ENCODE assay signal across 21 cellular contexts in genomic region chr5:149304195-149305072, GRCh38. TPM values are rescaled to one million over a fixed set of nuclear protein-coding genes. Genes with fewer than 3 reads are reported as not detected.
DNase-seq lines count a peak whose midpoint lies in the region; ATAC-seq and TF ChIP-seq lines count a peak whose summit lies in the region.
"Had no signal": no experiment of that assay in that cellular context is flagged by ENCODE, and none has a peak within 500 bp of the region (broad histone marks: within the 10 kb centered on the region; RNA-seq: fewer than 3 reads in every experiment).

No MANE protein-coding gene starts in this region.

- peak overlapping the region in 6 of 8 donors; percentile 22 to 68 (median 41) for H3K27ac ChIP-seq in spleen
- H3K27ac ChIP-seq: 22Rv1 had no signal

- no peaks in the 10 kb centered on the region for H3K9me3 ChIP-seq in spleen
- H3K9me3 ChIP-seq: Peyer's patch had no signal

- TF ChIP-seq POLR2A in spleen (IDR thresholded peaks at IDR 0.05) = no peak

- DNase-seq in activated naive CD8-positive, alpha-beta T cell treated with anti-CD3 and anti-CD28 coated beads, Interleukin-2, amount 50 U/mL, for 24 hours = no peak
- DNase-seq in activated naive CD8-positive, alpha-beta T cell treated with anti-CD3 and anti-CD28 coated beads for 36 hours = no peak
- DNase-seq in endothelial cell (ENCODE audit: low spot score) = no peak
- DNase-seq in left lobe of liver (ENCODE audit: low spot score) = no peak
- no peak for DNase-seq in spleen
- DNase-seq in LoVo (ENCODE audit: low spot score) = no peak
- DNase-seq in osteocyte (ENCODE audit: extremely low spot score, unreplicated experiment) = no peak
- no peak for DNase-seq in kidney glomerular epithelial cell (lab: John Stamatoyannopoulos, UW)
- DNase-seq: AML-193; HCEC 1CT; Kasumi-1; MM.1S; NCI-H1092; NCI-H1436 treated with DMSO at 0.1 percent for 48 hours; NCI-H2081; NCI-H748 treated with DMSO at 0.1 percent for 48 hours; NK-92 treated with Interleukin-12 subunit alpha and Interleukin-12 subunit beta, amount 100 ng/mL, for 24 hours; Peyer's patch; SHP77 had no signal

- H3K4me3 Mint-ChIP-seq in activated naive CD8-positive, alpha-beta T cell treated with anti-CD3 and anti-CD28 coated beads, Interleukin-2, amount 50 U/mL, for 24 hours = no peak overlapping the region
- H3K4me3 Mint-ChIP-seq in activated naive CD8-positive, alpha-beta T cell treated with anti-CD3 and anti-CD28 coated beads for 36 hours = no peak overlapping the region
- H3K4me3 Mint-ChIP-seq in endothelial cell (ENCODE audit: unreplicated experiment) = no peak overlapping the region
- no peak overlapping the region for H3K4me3 Mint-ChIP-seq in osteocyte (ENCODE audit: unreplicated experiment)
- H3K4me3 Mint-ChIP-seq: IgD-negative memory B cell had no signal

- H3K4me1 Mint-ChIP-seq in activated naive CD8-positive, alpha-beta T cell treated with anti-CD3 and anti-CD28 coated beads, Interleukin-2, amount 50 U/mL, for 24 hours = no peaks in the 10 kb centered on the region
- no peaks in the 10 kb centered on the region for H3K4me1 Mint-ChIP-seq in activated naive CD8-positive, alpha-beta T cell treated with anti-CD3 and anti-CD28 coated beads for 36 hours
- H3K4me1 Mint-ChIP-seq in endothelial cell (ENCODE audit: unreplicated experiment) (peaks cover 64% of the 10 kb centered on the region), osteocyte (ENCODE audit: unreplicated experiment) (no peaks in the 10 kb centered on the region)

- whole genome bisulfite sequencing in spleen, 5 donors = 59 to 75% (median 64%) methylated on average over 10 to 11 of the region's 11 CpGs

- peaks cover under 1 to 42% (median 8%) of the 10 kb centered on the region in 6 donors for H3K4me1 ChIP-seq in spleen

- peaks cover 0 to 11% (median 0%) of the 10 kb centered on the region in 7 donors for H3K27me3 ChIP-seq in spleen (replicated peaks in 1 of 7)
- H3K27me3 ChIP-seq: Peyer's patch had no signal

- no peak overlapping the region for H3K27ac Mint-ChIP-seq in activated naive CD8-positive, alpha-beta T cell treated with anti-CD3 and anti-CD28 coated beads, Interleukin-2, amount 50 U/mL, for 24 hours
- no peak overlapping the region for H3K27ac Mint-ChIP-seq in activated naive CD8-positive, alpha-beta T cell treated with anti-CD3 and anti-CD28 coated beads for 36 hours
- H3K27ac Mint-ChIP-seq in endothelial cell (ENCODE audit: unreplicated experiment) (peak overlapping the region; percentile 61), osteocyte (ENCODE audit: unreplicated experiment) (no peak overlapping the region)
- H3K27ac Mint-ChIP-seq: IgD-negative memory B cell had no signal

- H3K36me3 ChIP-seq in spleen = no peaks in the 10 kb centered on the region
- H3K36me3 ChIP-seq: Peyer's patch had no signal

- TF ChIP-seq CTCF in endothelial cell (IDR thresholded peaks at IDR 0.05; ENCODE audit: unreplicated experiment) (no peak), spleen (IDR thresholded peaks at IDR 0.05 in 8 of 11, conservative IDR thresholded peaks at IDR 0.05 in 3 of 11) (no peak), osteocyte (IDR thresholded peaks at IDR 0.05) (no peak)

- intact Hi-C loops in spleen (cut with DNase I; ENCODE audit: low total_unique reads) = no loop called here

- peaks cover 2% of the 10 kb centered on the region for H3K27me3 Mint-ChIP-seq in activated naive CD8-positive, alpha-beta T cell treated with anti-CD3 and anti-CD28 coated beads, Interleukin-2, amount 50 U/mL, for 24 hours
- no peaks in the 10 kb centered on the region for H3K27me3 Mint-ChIP-seq in activated naive CD8-positive, alpha-beta T cell treated with anti-CD3 and anti-CD28 coated beads for 36 hours
- peaks cover 15% of the 10 kb centered on the region for H3K27me3 Mint-ChIP-seq in endothelial cell (ENCODE audit: unreplicated experiment)
- no peaks in the 10 kb centered on the region for H3K27me3 Mint-ChIP-seq in osteocyte (ENCODE audit: unreplicated experiment)

- H3K36me3 Mint-ChIP-seq in activated naive CD8-positive, alpha-beta T cell treated with anti-CD3 and anti-CD28 coated beads, Interleukin-2, amount 50 U/mL, for 24 hours (ENCODE audit: low read depth) = no peaks in the 10 kb centered on the region
- H3K36me3 Mint-ChIP-seq in activated naive CD8-positive, alpha-beta T cell treated with anti-CD3 and anti-CD28 coated beads for 36 hours = no peaks in the 10 kb centered on the region
- H3K36me3 Mint-ChIP-seq in endothelial cell (ENCODE audit: low read depth, unreplicated experiment) (peaks cover 61% of the 10 kb centered on the region), osteocyte (ENCODE audit: unreplicated experiment) (no peaks in the 10 kb centered on the region)
- H3K36me3 Mint-ChIP-seq: IgD-negative memory B cell had no signal

- ATAC-seq in activated naive CD8-positive, alpha-beta T cell treated with anti-CD3 and anti-CD28 coated beads, Interleukin-2, amount 50 U/mL, for 24 hours = peak; percentile 8
- ATAC-seq in left lobe of liver = peak; percentile 12

- no peak overlapping the region for H3K4me3 ChIP-seq in spleen
- H3K4me3 ChIP-seq: Peyer's patch had no signal

- no peaks in the 10 kb centered on the region for H3K9me3 Mint-ChIP-seq in activated naive CD8-positive, alpha-beta T cell treated with anti-CD3 and anti-CD28 coated beads, Interleukin-2, amount 50 U/mL, for 24 hours
- H3K9me3 Mint-ChIP-seq in activated naive CD8-positive, alpha-beta T cell treated with anti-CD3 and anti-CD28 coated beads for 36 hours = no peaks in the 10 kb centered on the region
- no peaks in the 10 kb centered on the region for H3K9me3 Mint-ChIP-seq in endothelial cell (ENCODE audit: unreplicated experiment)
- H3K9me3 Mint-ChIP-seq in osteocyte (ENCODE audit: unreplicated experiment) = no peaks in the 10 kb centered on the region
- H3K9me3 Mint-ChIP-seq: IgD-negative memory B cell had no signal

RNA-seq across cellular contexts. Expression of gene AFAP1L1, which starts 32.8 kb away (rescaled TPM):
- total RNA-seq in activated naive CD8-positive, alpha-beta T cell treated with anti-CD3 and anti-CD28 coated beads for 36 hours = under 1 TPM; 0.66 to 0.94 TPM
- total RNA-seq in endothelial cell (ENCODE audit: unreplicated experiment) (393 TPM), left lobe of liver (2.6 TPM), spleen (10 to 100 TPM in 6 of 7 donors, 1 to 10 TPM in 1; 9.0 to 21.8 (median 15.4) TPM), osteocyte (2.2 and 2.3 TPM in 2 replicates)
- polyA plus RNA-seq in spleen = 1 to 10 TPM; 1.7 to 6.0 (median 4.8) TPM
- polyA plus RNA-seq: IgD-negative memory B cell had no signal

RNA-seq across cellular contexts. Expression of gene GRPEL2, which starts 40.9 kb away (rescaled TPM):
- 10 to 100 TPM; 55.3 to 56.4 TPM for total RNA-seq in activated naive CD8-positive, alpha-beta T cell treated with anti-CD3 and anti-CD28 coated beads for 36 hours
- 51.1 TPM for total RNA-seq in endothelial cell (ENCODE audit: unreplicated experiment)
- total RNA-seq in left lobe of liver = 5.1 TPM
- total RNA-seq in spleen = 10 to 100 TPM in 4 of 7 donors, 1 to 10 TPM in 3; 7.7 to 17.7 (median 11.2) TPM
- 1 to 10 TPM; 4.6 to 5.9 (median 5.3) TPM for polyA plus RNA-seq in spleen
- total RNA-seq in osteocyte = 25.2 and 25.6 TPM in 2 replicates

RNA-seq across cellular contexts. Expression of gene PCYOX1L, which starts 53.4 kb away (rescaled TPM):
- 10 to 100 TPM; 17.2 to 18.2 TPM for total RNA-seq in activated naive CD8-positive, alpha-beta T cell treated with anti-CD3 and anti-CD28 coated beads for 36 hours
- 18.3 TPM for total RNA-seq in endothelial cell (ENCODE audit: unreplicated experiment)
- total RNA-seq in left lobe of liver = 0.93 TPM
- 10 to 100 TPM in 1 of 7 donors, 1 to 10 TPM in 6; 5.4 to 13.0 (median 7.8) TPM for total RNA-seq in spleen
- polyA plus RNA-seq in spleen = 10 to 100 TPM in 1 of 3 donors, 1 to 10 TPM in 2; 6.8 to 11.7 (median 8.1) TPM
- 7.7 TPM in 2 replicates for total RNA-seq in osteocyte

Comparison
In these comparisons a context has a peak if more than half of its experiments do, and no peak if none do; other contexts are left out.
1. RNA of gene AFAP1L1, which starts 32.8 kb away (total RNA-seq): 393 TPM in endothelial cell (single experiment); 9.0 to 21.8 TPM in spleen, 2.6 TPM in left lobe of liver (single experiment), 2.2 to 2.3 TPM in osteocyte and 0.66 to 0.94 TPM in activated naive CD8-positive, alpha-beta T cell treated with anti-CD3 and anti-CD28 coated beads for 36 hours; every median in the first group is over 10 times any median in the second.